Comparison of ENCODE assay signal across 17 cellular contexts in the genomic region with DNA sequence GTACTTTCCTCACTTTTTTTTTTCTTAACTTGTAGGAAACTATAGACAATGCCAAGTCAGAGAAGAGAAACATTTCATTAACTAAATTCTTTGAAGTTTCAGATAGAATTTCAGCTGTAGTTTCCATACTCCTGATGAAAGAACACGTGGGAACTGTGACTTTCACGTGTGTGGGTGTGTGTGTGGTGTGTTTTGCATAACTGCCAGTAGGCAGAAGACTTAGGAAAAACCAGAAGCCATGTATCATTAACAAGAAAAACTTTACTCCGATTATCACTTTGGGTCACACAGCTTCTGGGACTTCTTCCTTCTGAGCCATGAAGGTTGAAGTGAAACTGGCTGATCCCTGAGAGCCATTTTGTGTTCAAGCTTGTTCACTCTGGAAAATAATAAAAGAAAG.
DNase-seq lines count a peak whose midpoint lies in the region; ATAC-seq lines count a peak whose summit lies in the region.
"Had no signal": no experiment of that assay in that cellular context is flagged by ENCODE, and none has a peak within 500 bp of the region (broad histone marks: within the 10 kb centered on the region; RNA-seq: fewer than 3 reads in every experiment).

No MANE protein-coding gene starts in this region.

- ATAC-seq in GM19463 (IDR thresholded peaks at IDR 0.05; ENCODE audit: unreplicated experiment) = peak; percentile 53
- peak; percentile 66 for ATAC-seq in HG02973 (IDR thresholded peaks at IDR 0.05; ENCODE audit: unreplicated experiment)
- no peak for ATAC-seq in HG03460 (IDR thresholded peaks at IDR 0.05; ENCODE audit: unreplicated experiment)
- ATAC-seq: A549, foreskin keratinocyte had no signal

- DNase-seq in CD1c-positive myeloid dendritic cell (ENCODE audit: extremely low spot score) = peak; percentile 85
- peak; percentile 59 for DNase-seq in OCI-M1 (lab: John Stamatoyannopoulos, UW)
- DNase-seq in SK-N-DZ (ENCODE audit: low spot score) = no peak
- DNase-seq in UCSD-AML1 (lab: John Stamatoyannopoulos, UW; ENCODE audit: unreplicated experiment) = no peak
- no peak for DNase-seq in NCI-H748 (lab: John Stamatoyannopoulos, UW; ENCODE audit: unreplicated experiment)
- DNase-seq: amniotic stem cell; CD8-positive, alpha-beta memory T cell; EL; foreskin keratinocyte; IMR-90; mammary epithelial cell; stimulated activated CD4-positive, alpha-beta T cell treated with anti-CD3 and anti-CD28 coated beads, Interleukin-1b, Interleukin-23, amount 100 ng/mL, for 48 hours; testis had no signal

Comparison
In these comparisons a context has a peak if more than half of its experiments do, and no peak if none do; other contexts are left out.
1. DNase-seq: peak in CD1c-positive myeloid dendritic cell (single experiment) and OCI-M1 (single experiment); none in SK-N-DZ (single experiment), UCSD-AML1 (single experiment) and NCI-H748 (single experiment).